Comparison of ENCODE assay signal across 9 cellular contexts in genomic region chr9:35906923-35907699, GRCh38. TPM values are rescaled to one million over a fixed set of nuclear protein-coding genes. Genes with fewer than 3 reads are reported as not detected.
DNase-seq lines count a peak whose midpoint lies in the region; ATAC-seq and TF ChIP-seq lines count a peak whose summit lies in the region.
"Had no signal": no experiment of that assay in that cellular context is flagged by ENCODE, and none has a peak within 500 bp of the region (broad histone marks: within the 10 kb centered on the region; RNA-seq: fewer than 3 reads in every experiment).

No MANE protein-coding gene starts in this region.

- H2AFZ ChIP-seq in parathyroid adenoma = no peak overlapping the region

- no peaks in the 10 kb centered on the region for H3K36me3 Mint-ChIP-seq in CD4-positive, alpha-beta T cell (ENCODE audit: low read depth)

- peaks cover 3% of the 10 kb centered on the region for H3K27me3 Mint-ChIP-seq in CD4-positive, alpha-beta T cell

- DNase-seq in CD4-positive, alpha-beta T cell = no peak
- DNase-seq in RWPE1 (ENCODE audit: low spot score) (peak; percentile 52), fibroblast of the aortic adventitia (ENCODE audit: low read depth) (peak; percentile 91)
- DNase-seq in effector memory CD4-positive, alpha-beta T cell = no peak
- DNase-seq: midbrain had no signal

- no peaks in the 10 kb centered on the region for H3K9me3 Mint-ChIP-seq in CD4-positive, alpha-beta T cell

- peak overlapping the region; percentile 20 for H3K4me3 Mint-ChIP-seq in CD4-positive, alpha-beta T cell

- H3K27me3 ChIP-seq in CD4-positive, alpha-beta T cell (ENCODE audit: control insufficient read depth, insufficient read depth, low read length) = no peaks in the 10 kb centered on the region
- H3K27me3 ChIP-seq in parathyroid adenoma (ENCODE audit: control insufficient read depth, insufficient read depth, low read length) = no peaks in the 10 kb centered on the region
- no peaks in the 10 kb centered on the region for H3K27me3 ChIP-seq in effector memory CD4-positive, alpha-beta T cell (replicated peaks; ENCODE audit: control insufficient read depth, insufficient read depth, low read length, poor library complexity, severe bottlenecking)

- no peak overlapping the region for H3K4me2 ChIP-seq in parathyroid adenoma (ENCODE audit: low read length)

- no peak for ATAC-seq in CD4-positive, alpha-beta T cell (ENCODE audit: poor library complexity)
- ATAC-seq in activated CD4-positive, CD25-positive, alpha-beta regulatory T cell treated with anti-CD3 and anti-CD28 coated beads, Interleukin-2, amount 50 U/mL, for 24 hours = no peak
- no peak for ATAC-seq in GM21825 (IDR thresholded peaks at IDR 0.05; ENCODE audit: unreplicated experiment)
- no peak for ATAC-seq in GM19452 (IDR thresholded peaks at IDR 0.05; ENCODE audit: unreplicated experiment)

- peak overlapping the region; percentile 88 for H3K27ac Mint-ChIP-seq in CD4-positive, alpha-beta T cell

- H3K79me2 ChIP-seq in parathyroid adenoma = no peaks in the 10 kb centered on the region

- CTCF ChIA-PET in CD4-positive, alpha-beta T cell (lab: Charles Lee) = interaction anchor here (0.5 kb wide), 1 partner anchor 118 kb away, joined by 3 read pairs; no protein-coding TSS in a partner anchor
- CTCF ChIA-PET in RWPE1 (lab: Yijun Ruan, JAX) = interaction anchor here (0.9 to 2.2 kb wide), 4 partner anchors 25 to 117 kb away, joined by 3 to 12 read pairs (median 5); no protein-coding TSS in a partner anchor

- H3K4me3 ChIP-seq in fibroblast of the aortic adventitia (ENCODE audit: low read depth, low read length) = peak overlapping the region; percentile 48
- no peak overlapping the region for H3K4me3 ChIP-seq in parathyroid adenoma (ENCODE audit: low read depth, low read length)
- H3K4me3 ChIP-seq in effector memory CD4-positive, alpha-beta T cell (ENCODE audit: insufficient read depth, low read depth, low read length, poor library complexity, severe bottlenecking) = no peak overlapping the region

- H3K4me1 ChIP-seq in parathyroid adenoma = peaks cover 7% of the 10 kb centered on the region
- H3K4me1 ChIP-seq in effector memory CD4-positive, alpha-beta T cell (ENCODE audit: control insufficient read depth, insufficient read depth, low read length, poor library complexity, severe bottlenecking) = peaks cover 51% of the 10 kb centered on the region

- POLR2A ChIA-PET in CD4-positive, alpha-beta T cell (lab: Charles Lee) = interaction anchor here (2.2 kb wide), 1 partner anchor 33 kb away, joined by 5 read pairs; no protein-coding TSS in a partner anchor
- POLR2A ChIA-PET in RWPE1 (lab: Yijun Ruan, JAX; ENCODE audit: low non-redundant PET) = interaction anchor here (0.8 kb wide), 1 partner anchor 243 kb away, joined by 3 read pairs; no protein-coding TSS in a partner anchor

- H3K4me1 Mint-ChIP-seq in CD4-positive, alpha-beta T cell (ENCODE audit: low read depth) = peaks cover 83% of the 10 kb centered on the region

- H3K9ac ChIP-seq in parathyroid adenoma = no peak overlapping the region

- TF ChIP-seq CTCF in CD4-positive, alpha-beta T cell (IDR thresholded peaks at IDR 0.05) = no peak
- TF ChIP-seq CTCF in RWPE1 (conservative IDR thresholded peaks at IDR 0.05; ENCODE audit: low read depth) = no peak
- TF ChIP-seq CTCF in fibroblast of the aortic adventitia (IDR thresholded peaks at IDR 0.05; ENCODE audit: insufficient read depth, low read length) = peak; percentile 22
- TF ChIP-seq CTCF in parathyroid adenoma (IDR thresholded peaks at IDR 0.05) = no peak

- H3K9me3 ChIP-seq in CD4-positive, alpha-beta T cell (ENCODE audit: control insufficient read depth, low read length) = no peaks in the 10 kb centered on the region
- H3K9me3 ChIP-seq in parathyroid adenoma (ENCODE audit: control insufficient read depth, low read length) = no peaks in the 10 kb centered on the region
- no peaks in the 10 kb centered on the region for H3K9me3 ChIP-seq in effector memory CD4-positive, alpha-beta T cell (ENCODE audit: control insufficient read depth, low read length)

- no peaks in the 10 kb centered on the region for H3K36me3 ChIP-seq in parathyroid adenoma (ENCODE audit: control insufficient read depth, insufficient read depth, low read length)
- no peaks in the 10 kb centered on the region for H3K36me3 ChIP-seq in effector memory CD4-positive, alpha-beta T cell (ENCODE audit: control insufficient read depth, insufficient read depth, low read length)

- H3K27ac ChIP-seq in CD4-positive, alpha-beta T cell (ENCODE audit: low read depth, low read length) = no peak overlapping the region
- H3K27ac ChIP-seq in RWPE1 (peak overlapping the region; percentile 100), parathyroid adenoma (peak overlapping the region; percentile 76)
- H3K27ac ChIP-seq in effector memory CD4-positive, alpha-beta T cell (ENCODE audit: insufficient read depth, low read length, poor library complexity, severe bottlenecking) = no peak overlapping the region

- intact Hi-C loops in CD4-positive, alpha-beta T cell (cut with DNase I, micrococcal nuclease) = no loop called here

RNA-seq across cellular contexts. Expression of gene HRCT1, which starts 1.1 kb away (rescaled TPM):
- not detected for total RNA-seq in CD4-positive, alpha-beta T cell
- 0.81 TPM in 1 of 2 replicates, not detected in the other for total RNA-seq in fibroblast of the aortic adventitia (ENCODE audit: low replicate concordance)

RNA-seq across cellular contexts. Expression of gene SPAAR, which starts 2.2 kb away (rescaled TPM):
- not detected for total RNA-seq in CD4-positive, alpha-beta T cell
- not detected in 2 replicates for total RNA-seq in fibroblast of the aortic adventitia (ENCODE audit: low replicate concordance)

RNA-seq across cellular contexts. Expression of gene OR13J1, which starts 36.9 kb away (rescaled TPM):
- total RNA-seq in CD4-positive, alpha-beta T cell = not detected
- not detected in 2 replicates for total RNA-seq in fibroblast of the aortic adventitia (ENCODE audit: low replicate concordance)

RNA-seq across cellular contexts. Expression of gene OR2S2, which starts 50.8 kb away (rescaled TPM):
- total RNA-seq in CD4-positive, alpha-beta T cell = not detected
- not detected in 2 replicates for total RNA-seq in fibroblast of the aortic adventitia (ENCODE audit: low replicate concordance)

Comparison
In these comparisons a context has a peak if more than half of its experiments do, and no peak if none do; other contexts are left out.
1. DNase-seq: peak in RWPE1 (single experiment) and fibroblast of the aortic adventitia (single experiment); none in CD4-positive, alpha-beta T cell (0 of 10) and effector memory CD4-positive, alpha-beta T cell (0 of 3).
2. H3K27ac ChIP-seq: peak in RWPE1 (single experiment) and parathyroid adenoma (single experiment); none in CD4-positive, alpha-beta T cell (single experiment) and effector memory CD4-positive, alpha-beta T cell (single experiment).